In the genomic region with DNA sequence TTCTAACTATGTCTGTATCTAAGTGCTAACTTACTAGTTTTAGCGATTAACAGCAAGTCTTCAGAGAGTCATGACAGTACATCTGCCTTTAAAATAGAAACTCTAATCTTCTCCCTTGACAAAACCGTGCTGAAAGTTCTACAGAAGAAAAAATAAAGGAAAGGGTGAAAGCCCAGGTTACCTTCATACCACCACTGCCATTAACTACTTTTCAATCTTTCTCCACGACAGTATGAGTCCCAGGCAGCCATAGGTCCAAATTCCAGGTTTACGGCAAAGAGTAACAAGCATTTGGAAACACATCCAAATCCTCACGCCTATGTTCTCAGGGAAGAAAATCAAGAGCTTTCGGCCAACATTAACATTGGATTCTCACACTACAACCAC, we compare ENCODE assay signal across 8 cellular contexts. TPM values are rescaled to one million over a fixed set of nuclear protein-coding genes. Genes with fewer than 3 reads are reported as not detected.
DNase-seq lines count a peak whose midpoint lies in the region; ATAC-seq, FAIRE-seq and TF ChIP-seq lines count a peak whose summit lies in the region.

No MANE protein-coding gene starts in this region.

- H3K4me3 Mint-ChIP-seq in HFFc6 (peak overlapping the region; percentile 98), brain (peak overlapping the region; percentile 92 to 99 (median 97))

- peaks cover 7% of the 10 kb centered on the region for H3K9me3 Mint-ChIP-seq in HFFc6
- H3K9me3 Mint-ChIP-seq in brain, result peaks cover 0 to 3% (median 0%) of the 10 kb centered on the region in 5 experiments

- H3K4me1 Mint-ChIP-seq in HFFc6 (ENCODE audit: low read depth) (no peaks in the 10 kb centered on the region), brain (peaks cover 39% of the 10 kb centered on the region)

- H3K27ac ChIP-seq in A549, result peak overlapping the region; percentile 95 to 99

- H3K27me3 Mint-ChIP-seq in HFFc6 (ENCODE audit: insufficient read depth) (peaks cover 2% of the 10 kb centered on the region), brain (peaks cover 32% of the 10 kb centered on the region)

- peak overlapping the region; percentile 79 for H3K4me2 ChIP-seq in A549

- H3K4me3 ChIP-seq in A549, result peak overlapping the region; percentile 66
- H3K4me3 ChIP-seq in mononuclear cell (ENCODE audit: low read length), result peak overlapping the region; percentile 60

- H3K27ac Mint-ChIP-seq in HFFc6 (peak overlapping the region; percentile 99), brain (peak overlapping the region; percentile 96 to 99 (median 98))

- H3K36me3 Mint-ChIP-seq in HFFc6 (ENCODE audit: low read depth), result peaks cover 43% of the 10 kb centered on the region
- H3K36me3 Mint-ChIP-seq in brain, result peaks cover 45% of the 10 kb centered on the region

- no peak for TF ChIP-seq RAD21 in A549 (conservative IDR thresholded peaks at IDR 0.05 in 1 of 2, IDR thresholded peaks at IDR 0.05 in 1 of 2)

- POLR2A ChIA-PET in A549 (lab: Yijun Ruan, JAX), result interaction anchor here (0.9 to 1.9 kb wide), 7 partner anchors 9 to 129 kb away, joined by 3 to 10 read pairs (median 6); no protein-coding TSS in a partner anchor

- no peak for TF ChIP-seq EP300 in A549 (IDR thresholded peaks at IDR 0.05)

- CTCF ChIA-PET in A549 (lab: Yijun Ruan, JAX), result interaction anchor here (1.0 to 3.0 kb wide), 2 partner anchors 12 to 51 kb away, joined by 3 to 9 read pairs; no protein-coding TSS in a partner anchor

- H3K9me3 ChIP-seq in A549, result peaks cover 11% of the 10 kb centered on the region; the same call in 2 of the 3 replicates
- H3K9me3 ChIP-seq in mononuclear cell (ENCODE audit: low read depth, low read length), result no peaks in the 10 kb centered on the region

- TF ChIP-seq CTCF in A549 (IDR thresholded peaks at IDR 0.05), result no peak
- TF ChIP-seq CTCF in HFFc6 (IDR thresholded peaks at IDR 0.05), result no peak
- TF ChIP-seq CTCF in brain (conservative IDR thresholded peaks at IDR 0.05), result no peak

- H3K4me1 ChIP-seq in A549 (peaks cover 2% of the 10 kb centered on the region; the same call in 1 of the 3 replicates), mononuclear cell (ENCODE audit: insufficient read depth, low read length) (peaks cover 4% of the 10 kb centered on the region)

- DNase-seq in A549 (ENCODE audit: low read depth in 1 of 2, low spot score in 1 of 2) (no peak), HFFc6 (no peak)
- DNase-seq in central memory CD4-positive, alpha-beta T cell, result no peak

- no peak for TF ChIP-seq POLR2A in A549 (IDR thresholded peaks at IDR 0.05; ENCODE audit: low read length)

- peak in 1 of 2 experiments; percentile 3; a peak in 1 of 6 replicates for ATAC-seq in A549
- ATAC-seq in GM21619 (IDR thresholded peaks at IDR 0.05; ENCODE audit: unreplicated experiment), result no peak
- no peak for ATAC-seq in GM18520 (IDR thresholded peaks at IDR 0.05; ENCODE audit: unreplicated experiment)
- no peak for ATAC-seq in HG02588 (IDR thresholded peaks at IDR 0.05; ENCODE audit: unreplicated experiment)

- H3K27me3 ChIP-seq in mononuclear cell (ENCODE audit: insufficient read depth, low read length), result no peaks in the 10 kb centered on the region

- no peak for FAIRE-seq in A549 (lab: Jason Lieb, UNC)

- WGBS in A549 (ENCODE audit: missing lambda C conversion rate), result 5% methylated on average over 6 of the region's 6 CpGs

TF ChIP-seq in A549, 52 proteins besides CTCF, POLR2A, EP300 and RAD21:
- no peak for TF ChIP-seq CHD4 (IDR thresholded peaks at IDR 0.05; ENCODE audit: borderline replicate concordance)
- TF ChIP-seq MAZ (IDR thresholded peaks at IDR 0.05; ENCODE audit: borderline replicate concordance, low read depth, low read length), result no peak
- TF ChIP-seq, protein P1, sequence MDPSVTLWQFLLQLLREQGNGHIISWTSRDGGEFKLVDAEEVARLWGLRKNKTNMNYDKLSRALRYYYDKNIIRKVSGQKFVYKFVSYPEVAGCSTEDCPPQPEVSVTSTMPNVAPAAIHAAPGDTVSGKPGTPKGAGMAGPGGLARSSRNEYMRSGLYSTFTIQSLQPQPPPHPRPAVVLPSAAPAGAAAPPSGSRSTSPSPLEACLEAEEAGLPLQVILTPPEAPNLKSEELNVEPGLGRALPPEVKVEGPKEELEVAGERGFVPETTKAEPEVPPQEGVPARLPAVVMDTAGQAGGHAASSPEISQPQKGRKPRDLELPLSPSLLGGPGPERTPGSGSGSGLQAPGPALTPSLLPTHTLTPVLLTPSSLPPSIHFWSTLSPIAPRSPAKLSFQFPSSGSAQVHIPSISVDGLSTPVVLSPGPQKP (IDR thresholded peaks at IDR 0.05; ENCODE audit: low read depth, low read length), result no peak
- TF ChIP-seq ZNF302 (CRISPR knock-in tag; IDR thresholded peaks at IDR 0.05), result no peak
- no peak for TF ChIP-seq CEBPB (IDR thresholded peaks at IDR 0.05)
- TF ChIP-seq ESRRA (IDR thresholded peaks at IDR 0.05; ENCODE audit: borderline replicate concordance, low read length), result no peak
- TF ChIP-seq, protein P2, sequence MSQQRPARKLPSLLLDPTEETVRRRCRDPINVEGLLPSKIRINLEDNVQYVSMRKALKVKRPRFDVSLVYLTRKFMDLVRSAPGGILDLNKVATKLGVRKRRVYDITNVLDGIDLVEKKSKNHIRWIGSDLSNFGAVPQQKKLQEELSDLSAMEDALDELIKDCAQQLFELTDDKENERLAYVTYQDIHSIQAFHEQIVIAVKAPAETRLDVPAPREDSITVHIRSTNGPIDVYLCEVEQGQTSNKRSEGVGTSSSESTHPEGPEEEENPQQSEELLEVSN (IDR thresholded peaks at IDR 0.05; ENCODE audit: borderline replicate concordance, low read depth), result no peak
- TF ChIP-seq ZFP36 (IDR thresholded peaks at IDR 0.05; ENCODE audit: borderline replicate concordance, partially characterized antibody), result no peak

RNA-seq across cellular contexts. Expression of a gene that starts 12.4 kb away (rescaled TPM):
- polyA plus RNA-seq in A549 (2011; rRNA removed) (not detected in 2 replicates), A549 (2017; fragmentation: RNase III; extraction: RNeasy Plus Mini Kit Qiagen cat#74134 plus additional on column Dnase treatment) (not detected in 3 replicates), brain (ENCODE audit: insufficient read depth, low read depth, low replicate concordance) (not detected)
- not detected in 2 replicates for polyA plus RNA-seq in A549 (2012; cell fraction: cytosol; rRNA removed)
- polyA plus RNA-seq in A549 (2012; cell fraction: nucleus; rRNA removed), result not detected in 2 replicates
- polyA minus RNA-seq in A549 (2011; rRNA and poly(A)+ RNA removed), result not detected in 2 replicates
- total RNA-seq in HFFc6 (2021; fragmentation: NEBNext Ultra II Directional; extraction: Animal tissue kit (Norgen Biotek cat#: 25700)), result not detected
- total RNA-seq in mononuclear cell, result not detected
